Comparison of ENCODE assay signal across 8 cellular contexts in genomic region chr18:55489742-55490055, GRCh38.
A peak's percentile ranks its signal among the peaks of the same experiment; 100 is the strongest.
DNase-seq lines count a peak whose midpoint lies in the region; ATAC-seq and TF ChIP-seq lines count a peak whose summit lies in the region.

No MANE protein-coding gene starts in this region.

- POLR2A ChIA-PET in WTC11 (lab: Charles Lee) = no interaction called here

- H3K27me3 ChIP-seq in BLaER1 = no peaks in the 10 kb centered on the region

- peak overlapping the region; percentile 90 for H3K27ac Mint-ChIP-seq in WTC11

- peaks cover 79% of the 10 kb centered on the region for H3K4me1 ChIP-seq in BLaER1

- peak overlapping the region; percentile 63 for H3K4me2 ChIP-seq in BLaER1

- no peaks in the 10 kb centered on the region for H3K27me3 Mint-ChIP-seq in WTC11 (ENCODE audit: low read depth)

- H3K4me1 Mint-ChIP-seq in WTC11 = peaks cover 84% of the 10 kb centered on the region

- DNase-seq in WTC11 (ENCODE audit: low spot score) = no peak
- DNase-seq in stimulated activated CD8-positive, alpha-beta memory T cell treated with anti-CD3 and anti-CD28 coated beads, Interleukin-4, amount 100 ng/mL, for 48 hours = peak; percentile 43
- no peak for DNase-seq in NCI-H1694 treated with DMSO at 0.1 percent for 48 hours (lab: John Stamatoyannopoulos, UW)
- no peak for DNase-seq in middle frontal gyrus (ENCODE audit: extremely low spot score, low spot score)

- H3K9me3 ChIP-seq in BLaER1 = no peaks in the 10 kb centered on the region

- H3K4me3 ChIP-seq in BLaER1 = 0 out of 2 replicates have a peak overlapping the region, but pooled peaks have one; percentile 2

- peak overlapping the region; percentile 48; the same call in 1 of the 2 replicates for H3K9ac ChIP-seq in BLaER1

- ATAC-seq in GM19463 (IDR thresholded peaks at IDR 0.05; ENCODE audit: unreplicated experiment) (peak; percentile 87), HG03558 (IDR thresholded peaks at IDR 0.05; ENCODE audit: extremely low read depth, unreplicated experiment) (peak; percentile 56), WTC11 (no peak), GM19397 (IDR thresholded peaks at IDR 0.05; ENCODE audit: unreplicated experiment) (no peak)

- no peak overlapping the region for H3K4me3 Mint-ChIP-seq in WTC11

- peaks cover 22% of the 10 kb centered on the region for H3K36me3 ChIP-seq in BLaER1

- H3K36me3 Mint-ChIP-seq in WTC11 = no peaks in the 10 kb centered on the region

- CTCF ChIA-PET in WTC11 (lab: Charles Lee) = interaction anchor here (1.6 kb wide), 1 partner anchor 290 kb away, joined by 3 read pairs; no protein-coding TSS in a partner anchor

- H3K27ac ChIP-seq in BLaER1 = peak overlapping the region; percentile 62; the same call in 1 of the 2 replicates

- H3K9me3 Mint-ChIP-seq in WTC11 = no peaks in the 10 kb centered on the region

- no peak for TF ChIP-seq CTCF in WTC11 (IDR thresholded peaks at IDR 0.05)

- peaks cover 86% of the 10 kb centered on the region for H4K20me1 ChIP-seq in BLaER1

TF ChIP-seq in WTC11, 78 proteins besides CTCF, POLR2A, EP300 and RAD21:
- no peak for TF ChIP-seq ZNF423 (CRISPR knock-in tag; IDR thresholded peaks at IDR 0.05)
- no peak for TF ChIP-seq TCF7 (CRISPR knock-in tag; IDR thresholded peaks at IDR 0.05; ENCODE audit: low read depth)
- no peak for TF ChIP-seq TEAD4 (CRISPR knock-in tag; IDR thresholded peaks at IDR 0.05)
- no peak for TF ChIP-seq FOXP1 (CRISPR knock-in tag; IDR thresholded peaks at IDR 0.05; ENCODE audit: borderline replicate concordance)
- TF ChIP-seq FOXJ3 (CRISPR knock-in tag; IDR thresholded peaks at IDR 0.05; ENCODE audit: borderline replicate concordance) = no peak
- no peak for TF ChIP-seq NFATC4 (CRISPR knock-in tag; IDR thresholded peaks at IDR 0.05)
- no peak for TF ChIP-seq RORB (CRISPR knock-in tag; IDR thresholded peaks at IDR 0.05)
- TF ChIP-seq EMX1 (CRISPR knock-in tag; IDR thresholded peaks at IDR 0.05) = no peak
- no peak for TF ChIP-seq CDX4 (CRISPR knock-in tag; IDR thresholded peaks at IDR 0.05; ENCODE audit: borderline replicate concordance)
- no peak for TF ChIP-seq ZNF532 (CRISPR knock-in tag; IDR thresholded peaks at IDR 0.05; ENCODE audit: borderline replicate concordance)
- TF ChIP-seq MAX (CRISPR knock-in tag; IDR thresholded peaks at IDR 0.05) = no peak
- TF ChIP-seq ZNF138 (CRISPR knock-in tag; conservative IDR thresholded peaks at IDR 0.05) = no peak
- TF ChIP-seq ARID4B (CRISPR knock-in tag; IDR thresholded peaks at IDR 0.05; ENCODE audit: borderline replicate concordance) = no peak
- no peak for TF ChIP-seq NR2C2 (CRISPR knock-in tag; IDR thresholded peaks at IDR 0.05)
- no peak for TF ChIP-seq ZNF281 (CRISPR knock-in tag; IDR thresholded peaks at IDR 0.05)
- no peak for TF ChIP-seq GABPB1 (CRISPR knock-in tag; IDR thresholded peaks at IDR 0.05)
- no peak for TF ChIP-seq ATF1 (CRISPR knock-in tag; IDR thresholded peaks at IDR 0.05)
- TF ChIP-seq IRF1 (CRISPR knock-in tag; IDR thresholded peaks at IDR 0.05) = no peak

Comparison
In these comparisons a context has a peak if more than half of its experiments do, and no peak if none do; other contexts are left out.
1. ATAC-seq: peak in GM19463 (single experiment) and HG03558 (single experiment); none in WTC11 (single experiment) and GM19397 (single experiment).